Comparison of ENCODE assay signal across 1 cellular context in the genomic region with DNA sequence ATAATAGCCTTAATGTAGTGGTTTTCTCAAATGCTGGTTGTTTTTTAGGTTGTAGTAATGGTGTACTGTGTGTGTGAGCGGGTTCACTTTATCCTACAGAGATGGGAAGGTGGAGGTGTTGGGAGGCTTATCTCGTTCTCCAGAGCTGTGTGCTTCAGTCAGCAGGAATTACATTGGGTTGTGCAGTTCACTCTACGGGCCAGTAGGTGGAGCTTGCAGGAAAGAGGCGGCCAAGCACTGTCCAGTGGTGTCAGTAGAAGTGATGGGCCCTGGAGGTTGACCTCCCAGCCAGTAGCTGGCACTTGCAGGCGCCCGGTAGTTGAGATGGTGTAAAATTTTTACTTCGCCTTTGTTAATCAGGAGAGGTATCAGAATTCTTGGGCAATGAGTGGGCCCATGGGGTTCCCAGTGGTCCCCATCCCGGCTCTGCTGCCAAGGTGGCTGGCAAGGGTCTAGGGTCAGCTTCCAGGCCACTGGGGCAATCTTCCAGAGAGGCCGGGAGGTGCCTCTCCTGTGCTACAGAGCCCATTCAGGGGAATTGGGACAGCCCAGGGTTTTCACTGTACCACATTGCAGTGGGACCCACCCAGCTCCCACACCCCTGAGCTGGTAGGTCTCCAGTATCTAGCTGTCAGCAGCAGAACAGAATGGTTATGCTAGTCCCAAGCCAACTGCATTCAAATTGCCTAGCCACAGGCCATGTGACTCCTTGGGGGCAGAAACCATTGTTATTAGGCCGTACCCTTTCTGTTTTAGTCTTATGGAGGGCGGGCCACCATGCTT.
A peak's percentile ranks its signal among the peaks of the same experiment; 100 is the strongest.
TF ChIP-seq lines count a peak whose summit lies in the region.

No MANE protein-coding gene starts in this region.

TF ChIP-seq in K562, 482 proteins besides CTCF, POLR2A, EP300 and RAD21 (continued from another document):
- no peak for TF ChIP-seq ZNF77 (CRISPR knock-in tag; IDR thresholded peaks at IDR 0.05)
- no peak for TF ChIP-seq POU5F1 (IDR thresholded peaks at IDR 0.05; ENCODE audit: borderline replicate concordance, low read depth, low read length, partially characterized antibody)
- TF ChIP-seq CBFA2T3 (IDR thresholded peaks at IDR 0.05) = peak; percentile 76
- TF ChIP-seq, protein P1, sequence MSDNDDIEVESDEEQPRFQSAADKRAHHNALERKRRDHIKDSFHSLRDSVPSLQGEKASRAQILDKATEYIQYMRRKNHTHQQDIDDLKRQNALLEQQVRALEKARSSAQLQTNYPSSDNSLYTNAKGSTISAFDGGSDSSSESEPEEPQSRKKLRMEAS (CRISPR knock-in tag; IDR thresholded peaks at IDR 0.05) = no peak
- TF ChIP-seq NFIC (IDR thresholded peaks at IDR 0.05) = peak; percentile 5; the same call in 1 of the 2 replicates
- TF ChIP-seq CAMTA2 (CRISPR knock-in tag; conservative IDR thresholded peaks at IDR 0.05) = no peak
- peak; percentile 19; the same call in 1 of the 2 replicates for TF ChIP-seq C11orf30 (IDR thresholded peaks at IDR 0.05; ENCODE audit: low read depth)
- TF ChIP-seq L3MBTL2 (IDR thresholded peaks at IDR 0.05) = no peak
- no peak for TF ChIP-seq KDM5B (IDR thresholded peaks at IDR 0.05; ENCODE audit: insufficient replicate concordance, low read depth, low read length)
- TF ChIP-seq TEAD4 (IDR thresholded peaks at IDR 0.05; ENCODE audit: low read length) = peak; percentile 35; the same call in 1 of the 2 replicates
- TF ChIP-seq TEAD4 (CRISPR knock-in tag; IDR thresholded peaks at IDR 0.05; ENCODE audit: borderline replicate concordance) = no peak
- TF ChIP-seq, protein P2, sequence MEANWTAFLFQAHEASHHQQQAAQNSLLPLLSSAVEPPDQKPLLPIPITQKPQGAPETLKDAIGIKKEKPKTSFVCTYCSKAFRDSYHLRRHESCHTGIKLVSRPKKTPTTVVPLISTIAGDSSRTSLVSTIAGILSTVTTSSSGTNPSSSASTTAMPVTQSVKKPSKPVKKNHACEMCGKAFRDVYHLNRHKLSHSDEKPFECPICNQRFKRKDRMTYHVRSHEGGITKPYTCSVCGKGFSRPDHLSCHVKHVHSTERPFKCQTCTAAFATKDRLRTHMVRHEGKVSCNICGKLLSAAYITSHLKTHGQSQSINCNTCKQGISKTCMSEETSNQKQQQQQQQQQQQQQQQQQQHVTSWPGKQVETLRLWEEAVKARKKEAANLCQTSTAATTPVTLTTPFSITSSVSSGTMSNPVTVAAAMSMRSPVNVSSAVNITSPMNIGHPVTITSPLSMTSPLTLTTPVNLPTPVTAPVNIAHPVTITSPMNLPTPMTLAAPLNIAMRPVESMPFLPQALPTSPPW (CRISPR knock-in tag; IDR thresholded peaks at IDR 0.05) = no peak
- peak; percentile 63 for TF ChIP-seq SMARCA4 (IDR thresholded peaks at IDR 0.05)
- no peak for TF ChIP-seq ZNF778 (CRISPR knock-in tag; IDR thresholded peaks at IDR 0.05)
